1 cellular context compared by ENCODE assay signal in genomic region chr7:44197487-44197886, GRCh38.
TF ChIP-seq lines count a peak whose summit lies in the region.

No MANE protein-coding gene starts in this region.

TF ChIP-seq in H1, 55 proteins besides CTCF, POLR2A, EP300 and RAD21:
- TF ChIP-seq YY1 (IDR thresholded peaks at IDR 0.05; ENCODE audit: low read depth, low read length), result 0 out of 2 replicates have a peak, but pooled peaks have one; percentile 27
- no peak for TF ChIP-seq TBP (IDR thresholded peaks at IDR 0.05; ENCODE audit: low read depth, low read length)
